In genomic region chr7:131057015-131057518, GRCh38 we compare ENCODE assay signal across 8 cellular contexts.
DNase-seq lines count a peak whose midpoint lies in the region; ATAC-seq and TF ChIP-seq lines count a peak whose summit lies in the region.

No MANE protein-coding gene starts in this region.

- H3K4me1 Mint-ChIP-seq in WTC11 (peaks cover 5% of the 10 kb centered on the region; the same call in 1 of the 2 replicates), osteocyte (ENCODE audit: unreplicated experiment) (peaks cover 13% of the 10 kb centered on the region)
- H3K4me1 Mint-ChIP-seq in stimulated activated naive CD8-positive, alpha-beta T cell treated with anti-CD3 and anti-CD28 coated beads, Interleukin-15, amount 100 ng/mL, for 72 hours = peaks cover 72% of the 10 kb centered on the region

- H3K9me3 Mint-ChIP-seq in WTC11 (peaks cover 37% of the 10 kb centered on the region), osteocyte (ENCODE audit: unreplicated experiment) (no peaks in the 10 kb centered on the region)
- H3K9me3 Mint-ChIP-seq in stimulated activated naive CD8-positive, alpha-beta T cell treated with anti-CD3 and anti-CD28 coated beads, Interleukin-15, amount 100 ng/mL, for 72 hours = no peaks in the 10 kb centered on the region

- no peak overlapping the region for H3K4me3 Mint-ChIP-seq in WTC11
- peak overlapping the region; percentile 70 to 80 for H3K4me3 Mint-ChIP-seq in stimulated activated naive CD8-positive, alpha-beta T cell treated with anti-CD3 and anti-CD28 coated beads, Interleukin-15, amount 100 ng/mL, for 72 hours
- H3K4me3 Mint-ChIP-seq in osteocyte (ENCODE audit: unreplicated experiment) = no peak overlapping the region

- POLR2A ChIA-PET in WTC11 (lab: Charles Lee) = interaction anchor here (0.6 kb wide), 1 partner anchor 16 kb away, joined by 3 read pairs; no protein-coding TSS in a partner anchor

- H3K36me3 Mint-ChIP-seq in WTC11 (peaks cover 33% of the 10 kb centered on the region), osteocyte (ENCODE audit: unreplicated experiment) (peaks cover 24% of the 10 kb centered on the region)

- H3K27ac Mint-ChIP-seq in WTC11 (no peak overlapping the region), osteocyte (ENCODE audit: unreplicated experiment) (no peak overlapping the region)
- H3K27ac Mint-ChIP-seq in stimulated activated naive CD8-positive, alpha-beta T cell treated with anti-CD3 and anti-CD28 coated beads, Interleukin-15, amount 100 ng/mL, for 72 hours = peak overlapping the region; percentile 97 to 99

- ATAC-seq in HG02763 (IDR thresholded peaks at IDR 0.05; ENCODE audit: unreplicated experiment) (peak; percentile 75), WTC11 (no peak)
- peak; percentile 55 for ATAC-seq in stimulated activated naive CD8-positive, alpha-beta T cell treated with anti-CD3 and anti-CD28 coated beads, Interleukin-15, amount 100 ng/mL, for 72 hours

- TF ChIP-seq CTCF in GM10266 (IDR thresholded peaks at IDR 0.05; ENCODE audit: control insufficient read depth, insufficient read depth, low read depth, missing control alignments) (no peak), WTC11 (IDR thresholded peaks at IDR 0.05) (no peak), osteocyte (IDR thresholded peaks at IDR 0.05) (no peak)

- CTCF ChIA-PET in WTC11 (lab: Charles Lee) = interaction anchor here (1.1 to 1.6 kb wide), 2 partner anchors 160 to 182 kb away, joined by 3 read pairs; no protein-coding TSS in a partner anchor

- H3K27me3 Mint-ChIP-seq in WTC11 (ENCODE audit: low read depth) = no peaks in the 10 kb centered on the region
- no peaks in the 10 kb centered on the region for H3K27me3 Mint-ChIP-seq in stimulated activated naive CD8-positive, alpha-beta T cell treated with anti-CD3 and anti-CD28 coated beads, Interleukin-15, amount 100 ng/mL, for 72 hours
- no peaks in the 10 kb centered on the region for H3K27me3 Mint-ChIP-seq in osteocyte (ENCODE audit: unreplicated experiment)

- peak; percentile 42 for DNase-seq in GM10266 (ENCODE audit: extremely low spot score)
- DNase-seq in WTC11 (ENCODE audit: low spot score) = no peak
- peak; percentile 92 for DNase-seq in glomerular endothelial cell (ENCODE audit: extremely low read depth, low read depth, low spot score)
- DNase-seq in stimulated activated naive CD8-positive, alpha-beta T cell treated with anti-CD3 and anti-CD28 coated beads, Interleukin-15, amount 100 ng/mL, for 72 hours = no peak
- no peak for DNase-seq in NCI-H446 (lab: John Stamatoyannopoulos, UW)
- DNase-seq in NCI-H226 = no peak
- no peak for DNase-seq in osteocyte (ENCODE audit: extremely low spot score, unreplicated experiment)

TF ChIP-seq in WTC11, 78 proteins besides CTCF, POLR2A, EP300 and RAD21:
- TF ChIP-seq ESRRA (CRISPR knock-in tag; IDR thresholded peaks at IDR 0.05; ENCODE audit: borderline replicate concordance) = no peak
- TF ChIP-seq GABPB1 (CRISPR knock-in tag; IDR thresholded peaks at IDR 0.05) = peak; percentile 72

Comparison
In these comparisons a context has a peak if more than half of its experiments do, and no peak if none do; other contexts are left out.
1. DNase-seq: peak in GM10266 (single experiment) and glomerular endothelial cell (single experiment); none in WTC11 (single experiment), stimulated activated naive CD8-positive, alpha-beta T cell treated with anti-CD3 and anti-CD28 coated beads, Interleukin-15, amount 100 ng/mL, for 72 hours (0 of 2), NCI-H446 (0 of 2), NCI-H226 (single experiment) and osteocyte (single experiment).
2. H3K27ac Mint-ChIP-seq: peak in stimulated activated naive CD8-positive, alpha-beta T cell treated with anti-CD3 and anti-CD28 coated beads, Interleukin-15, amount 100 ng/mL, for 72 hours (2 of 2); none in WTC11 (single experiment) and osteocyte (single experiment).
3. H3K4me3 Mint-ChIP-seq: peak in stimulated activated naive CD8-positive, alpha-beta T cell treated with anti-CD3 and anti-CD28 coated beads, Interleukin-15, amount 100 ng/mL, for 72 hours (2 of 2); none in WTC11 (single experiment) and osteocyte (single experiment).